In genomic region chr5:79686799-79687198, GRCh38 we compare ENCODE assay signal across 18 cellular contexts.
"Had no signal": no experiment of that assay in that cellular context is flagged by ENCODE, and none has a peak within 500 bp of the region (broad histone marks: within the 10 kb centered on the region; RNA-seq: fewer than 3 reads in every experiment).

No MANE protein-coding gene starts in this region.

- H3K4me1 ChIP-seq: neural progenitor cell had no signal

- H2AFZ ChIP-seq: neural progenitor cell had no signal

- H3K27me3 Mint-ChIP-seq: activated naive CD8-positive, alpha-beta T cell; activated T-cell treated with anti-CD3 and anti-CD28 coated beads, Interleukin-2, amount 50 U/mL, for 24 hours; dendritic cell treated with granulocyte-macrophage colony-stimulating factor and Interleukin-4, amounts not matched to agents 40 ng/mL and 50 ng/mL, for 4 days; effector memory CD8-positive, alpha-beta T cell had no signal

- H3K4me3 ChIP-seq: gastroesophageal sphincter, lung, neural progenitor cell, sigmoid colon, thyroid gland had no signal

- H3K9me3 ChIP-seq: gastroesophageal sphincter, sigmoid colon, thyroid gland had no signal

- H3K27ac ChIP-seq: brain microvascular endothelial cell, gastroesophageal sphincter, neural progenitor cell, sigmoid colon, thyroid gland had no signal

- H3K4me3 Mint-ChIP-seq: activated naive CD8-positive, alpha-beta T cell; activated T-cell treated with anti-CD3 and anti-CD28 coated beads, Interleukin-2, amount 50 U/mL, for 24 hours; dendritic cell treated with granulocyte-macrophage colony-stimulating factor and Interleukin-4, amounts not matched to agents 40 ng/mL and 50 ng/mL, for 4 days; effector memory CD8-positive, alpha-beta T cell; neural progenitor cell had no signal

- H3K9me3 Mint-ChIP-seq: activated T-cell treated with anti-CD3 and anti-CD28 coated beads, Interleukin-2, amount 50 U/mL, for 24 hours had no signal

- H3K4me2 ChIP-seq: neural progenitor cell had no signal

- H3K27ac Mint-ChIP-seq: activated naive CD8-positive, alpha-beta T cell; activated T-cell treated with anti-CD3 and anti-CD28 coated beads, Interleukin-2, amount 50 U/mL, for 24 hours; dendritic cell treated with granulocyte-macrophage colony-stimulating factor and Interleukin-4, amounts not matched to agents 40 ng/mL and 50 ng/mL, for 4 days; neural progenitor cell had no signal

- FAIRE-seq: islet of Langerhans had no signal

- ATAC-seq: effector memory CD8-positive, alpha-beta T cell; gastroesophageal sphincter had no signal

- DNase-seq: activated CD4-positive, alpha-beta T cell treated with anti-CD3 and anti-CD28 coated beads for 1 hour; activated CD4-positive, alpha-beta T cell treated with anti-CD3 and anti-CD28 coated beads, Interleukin-2, amount 50 U/mL, for 4 hours; activated effector memory CD4-positive, alpha-beta T cell treated with anti-CD3 and anti-CD28 coated beads, Interleukin-2, amount 50 U/mL, for 16 hours; activated T-cell treated with anti-CD3 and anti-CD28 coated beads, Interleukin-2, amount 50 U/mL, for 24 hours; anterior cingulate cortex; brain microvascular endothelial cell; cerebellar nuclear complex; effector memory CD8-positive, alpha-beta T cell; sigmoid colon; stimulated activated CD4-positive, alpha-beta T cell treated with anti-CD3 and anti-CD28 coated beads, Interleukin-1b, Interleukin-23, amount 100 ng/mL, for 48 hours; T-helper 9 cell; thyroid gland had no signal

- H3K27me3 ChIP-seq: brain microvascular endothelial cell, gastroesophageal sphincter, sigmoid colon, thyroid gland had no signal

- H3K9ac ChIP-seq: neural progenitor cell had no signal
